Comparison of ENCODE assay signal across 20 cellular contexts in genomic region chr18:45165871-45166270, GRCh38.
"Had no signal": no experiment of that assay in that cellular context is flagged by ENCODE, and none has a peak within 500 bp of the region (broad histone marks: within the 10 kb centered on the region; RNA-seq: fewer than 3 reads in every experiment).

No MANE protein-coding gene starts in this region.

- H3K27me3 ChIP-seq: ascending aorta, gastroesophageal sphincter, heart left ventricle, neural progenitor cell, pancreas, testis had no signal

- H3K4me3 ChIP-seq: ascending aorta, gastroesophageal sphincter, heart left ventricle, left ventricle myocardium inferior, neural progenitor cell, pancreas, testis had no signal

- H3K27ac ChIP-seq: ascending aorta, gastroesophageal sphincter, heart left ventricle, left ventricle myocardium inferior, neural progenitor cell, pancreas, testis had no signal

- H3K4me3 Mint-ChIP-seq: activated CD4-positive, alpha-beta T cell treated with anti-CD3 and anti-CD28 coated beads, Interleukin-2, amount 10 ng/mL, durations not matched to agents 7 days and 5 days; activated naive CD4-positive, alpha-beta T cell treated with anti-CD3 and anti-CD28 coated beads, Interleukin-2, amount 50 U/mL, for 24 hours; activated T-cell treated with anti-CD3 and anti-CD28 coated beads, Interleukin-2, amount 50 U/mL, for 4 hours; naive thymus-derived CD4-positive, alpha-beta T cell; neural progenitor cell; T-helper 1 cell treated with Interleukin-12 subunit alpha and Interleukin-12 subunit beta and Interleukin-4 antibody, amounts not matched to agents 30 μg/mL and 1 μg/mL, for 36 hours; type B pancreatic cell had no signal

- DNase-seq: activated CD4-positive, alpha-beta T cell treated with anti-CD3 and anti-CD28 coated beads, Interleukin-2, amount 10 ng/mL, durations not matched to agents 7 days and 5 days; activated CD8-positive, alpha-beta memory T cell treated with anti-CD3 and anti-CD28 coated beads, Interleukin-2, amount 50 U/mL, for 4 hours; activated effector memory CD4-positive, alpha-beta T cell treated with Interleukin-2 at 50 U/mL for 16 hours; activated T-cell treated with anti-CD3 and anti-CD28 coated beads, Interleukin-2, amount 50 U/mL, for 4 hours; cerebellar nuclear complex; cortex of kidney; heart left ventricle; kidney glomerular epithelial cell; left ventricle myocardium inferior; naive thymus-derived CD4-positive, alpha-beta T cell; pancreas; stimulated activated CD4-positive, alpha-beta T cell treated with anti-CD3 and anti-CD28 coated beads, Interleukin-2, amount 100 ng/mL, for 48 hours; testis had no signal

- H3K4me1 Mint-ChIP-seq: activated CD4-positive, alpha-beta T cell treated with anti-CD3 and anti-CD28 coated beads, Interleukin-2, amount 10 ng/mL, durations not matched to agents 7 days and 5 days; activated naive CD4-positive, alpha-beta T cell treated with anti-CD3 and anti-CD28 coated beads, Interleukin-2, amount 50 U/mL, for 24 hours; naive thymus-derived CD4-positive, alpha-beta T cell; neural progenitor cell had no signal

- H3K9me3 Mint-ChIP-seq: activated CD4-positive, alpha-beta T cell treated with anti-CD3 and anti-CD28 coated beads, Interleukin-2, amount 10 ng/mL, durations not matched to agents 7 days and 5 days; activated T-cell treated with anti-CD3 and anti-CD28 coated beads, Interleukin-2, amount 50 U/mL, for 4 hours; neural progenitor cell; T-helper 1 cell treated with Interleukin-12 subunit alpha and Interleukin-12 subunit beta and Interleukin-4 antibody, amounts not matched to agents 30 μg/mL and 1 μg/mL, for 36 hours; type B pancreatic cell had no signal

- H3K27me3 Mint-ChIP-seq: activated naive CD4-positive, alpha-beta T cell treated with anti-CD3 and anti-CD28 coated beads, Interleukin-2, amount 50 U/mL, for 24 hours; type B pancreatic cell had no signal

- H3K9me3 ChIP-seq: ascending aorta, gastroesophageal sphincter, heart left ventricle, left ventricle myocardium inferior, pancreas, testis had no signal

- H2AFZ ChIP-seq: neural progenitor cell had no signal

- H3K4me1 ChIP-seq: ascending aorta, gastroesophageal sphincter, left ventricle myocardium inferior, neural progenitor cell, pancreas, testis had no signal

- H3K4me2 ChIP-seq: neural progenitor cell had no signal

- H3K9ac ChIP-seq: neural progenitor cell had no signal

- H3K27ac Mint-ChIP-seq: activated CD4-positive, alpha-beta T cell treated with anti-CD3 and anti-CD28 coated beads, Interleukin-2, amount 10 ng/mL, durations not matched to agents 7 days and 5 days; activated naive CD4-positive, alpha-beta T cell treated with anti-CD3 and anti-CD28 coated beads, Interleukin-2, amount 50 U/mL, for 24 hours; naive thymus-derived CD4-positive, alpha-beta T cell; neural progenitor cell; T-helper 1 cell treated with Interleukin-12 subunit alpha and Interleukin-12 subunit beta and Interleukin-4 antibody, amounts not matched to agents 30 μg/mL and 1 μg/mL, for 36 hours; type B pancreatic cell had no signal

- H3K36me3 ChIP-seq: ascending aorta, gastroesophageal sphincter, heart left ventricle, left ventricle myocardium inferior, neural progenitor cell, pancreas had no signal

- H3K36me3 Mint-ChIP-seq: activated naive CD4-positive, alpha-beta T cell treated with anti-CD3 and anti-CD28 coated beads, Interleukin-2, amount 50 U/mL, for 24 hours; naive thymus-derived CD4-positive, alpha-beta T cell; neural progenitor cell; type B pancreatic cell had no signal

- ATAC-seq: activated CD4-positive, CD25-positive, alpha-beta regulatory T cell treated with anti-CD3 and anti-CD28 coated beads, Interleukin-2, amount 50 U/mL, for 24 hours; activated T-cell treated with anti-CD3 and anti-CD28 coated beads, Interleukin-2, amount 50 U/mL, for 4 hours; gastroesophageal sphincter; heart left ventricle; pancreas had no signal
